ENCODE assay signal across 1 cellular context in the genomic region with DNA sequence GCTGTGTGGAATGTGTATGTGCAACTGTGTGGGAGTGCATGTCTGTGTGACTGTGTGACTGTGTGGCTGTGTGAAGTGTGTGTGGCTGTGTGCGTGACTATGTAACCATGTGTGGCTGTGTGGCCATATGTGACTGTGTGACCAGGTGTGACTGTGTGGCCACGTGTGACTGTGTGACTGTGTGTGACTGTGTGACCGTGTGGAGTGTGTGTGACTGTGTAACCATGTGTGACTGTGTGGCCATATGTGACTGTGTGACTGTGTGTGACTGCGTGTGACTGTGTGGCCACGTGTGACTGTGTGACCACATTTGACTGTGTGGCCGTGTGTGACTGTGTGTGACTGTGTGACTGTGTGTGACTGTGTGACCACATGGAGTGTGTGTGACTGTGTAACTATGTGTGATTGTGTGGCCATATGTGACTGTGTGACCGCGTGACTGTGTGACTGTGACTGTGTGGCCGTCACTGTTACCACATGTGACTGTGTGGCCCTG.
TF ChIP-seq lines count a peak whose summit lies in the region.

No MANE protein-coding gene starts in this region.

TF ChIP-seq in HepG2, 621 proteins besides CTCF, POLR2A, EP300 and RAD21 (continued from another document):
- TF ChIP-seq, protein P1, sequence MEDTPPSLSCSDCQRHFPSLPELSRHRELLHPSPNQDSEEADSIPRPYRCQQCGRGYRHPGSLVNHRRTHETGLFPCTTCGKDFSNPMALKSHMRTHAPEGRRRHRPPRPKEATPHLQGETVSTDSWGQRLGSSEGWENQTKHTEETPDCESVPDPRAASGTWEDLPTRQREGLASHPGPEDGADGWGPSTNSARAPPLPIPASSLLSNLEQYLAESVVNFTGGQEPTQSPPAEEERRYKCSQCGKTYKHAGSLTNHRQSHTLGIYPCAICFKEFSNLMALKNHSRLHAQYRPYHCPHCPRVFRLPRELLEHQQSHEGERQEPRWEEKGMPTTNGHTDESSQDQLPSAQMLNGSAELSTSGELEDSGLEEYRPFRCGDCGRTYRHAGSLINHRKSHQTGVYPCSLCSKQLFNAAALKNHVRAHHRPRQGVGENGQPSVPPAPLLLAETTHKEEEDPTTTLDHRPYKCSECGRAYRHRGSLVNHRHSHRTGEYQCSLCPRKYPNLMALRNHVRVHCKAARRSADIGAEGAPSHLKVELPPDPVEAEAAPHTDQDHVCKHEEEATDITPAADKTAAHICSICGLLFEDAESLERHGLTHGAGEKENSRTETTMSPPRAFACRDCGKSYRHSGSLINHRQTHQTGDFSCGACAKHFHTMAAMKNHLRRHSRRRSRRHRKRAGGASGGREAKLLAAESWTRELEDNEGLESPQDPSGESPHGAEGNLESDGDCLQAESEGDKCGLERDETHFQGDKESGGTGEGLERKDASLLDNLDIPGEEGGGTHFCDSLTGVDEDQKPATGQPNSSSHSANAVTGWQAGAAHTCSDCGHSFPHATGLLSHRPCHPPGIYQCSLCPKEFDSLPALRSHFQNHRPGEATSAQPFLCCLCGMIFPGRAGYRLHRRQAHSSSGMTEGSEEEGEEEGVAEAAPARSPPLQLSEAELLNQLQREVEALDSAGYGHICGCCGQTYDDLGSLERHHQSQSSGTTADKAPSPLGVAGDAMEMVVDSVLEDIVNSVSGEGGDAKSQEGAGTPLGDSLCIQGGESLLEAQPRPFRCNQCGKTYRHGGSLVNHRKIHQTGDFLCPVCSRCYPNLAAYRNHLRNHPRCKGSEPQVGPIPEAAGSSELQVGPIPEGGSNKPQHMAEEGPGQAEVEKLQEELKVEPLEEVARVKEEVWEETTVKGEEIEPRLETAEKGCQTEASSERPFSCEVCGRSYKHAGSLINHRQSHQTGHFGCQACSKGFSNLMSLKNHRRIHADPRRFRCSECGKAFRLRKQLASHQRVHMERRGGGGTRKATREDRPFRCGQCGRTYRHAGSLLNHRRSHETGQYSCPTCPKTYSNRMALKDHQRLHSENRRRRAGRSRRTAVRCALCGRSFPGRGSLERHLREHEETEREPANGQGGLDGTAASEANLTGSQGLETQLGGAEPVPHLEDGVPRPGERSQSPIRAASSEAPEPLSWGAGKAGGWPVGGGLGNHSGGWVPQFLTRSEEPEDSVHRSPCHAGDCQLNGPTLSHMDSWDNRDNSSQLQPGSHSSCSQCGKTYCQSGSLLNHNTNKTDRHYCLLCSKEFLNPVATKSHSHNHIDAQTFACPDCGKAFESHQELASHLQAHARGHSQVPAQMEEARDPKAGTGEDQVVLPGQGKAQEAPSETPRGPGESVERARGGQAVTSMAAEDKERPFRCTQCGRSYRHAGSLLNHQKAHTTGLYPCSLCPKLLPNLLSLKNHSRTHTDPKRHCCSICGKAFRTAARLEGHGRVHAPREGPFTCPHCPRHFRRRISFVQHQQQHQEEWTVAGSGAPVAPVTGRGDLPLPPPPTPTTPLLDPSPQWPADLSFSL (CRISPR knock-in tag; IDR thresholded peaks at IDR 0.05): peak; percentile 78
- TF ChIP-seq, protein P2, sequence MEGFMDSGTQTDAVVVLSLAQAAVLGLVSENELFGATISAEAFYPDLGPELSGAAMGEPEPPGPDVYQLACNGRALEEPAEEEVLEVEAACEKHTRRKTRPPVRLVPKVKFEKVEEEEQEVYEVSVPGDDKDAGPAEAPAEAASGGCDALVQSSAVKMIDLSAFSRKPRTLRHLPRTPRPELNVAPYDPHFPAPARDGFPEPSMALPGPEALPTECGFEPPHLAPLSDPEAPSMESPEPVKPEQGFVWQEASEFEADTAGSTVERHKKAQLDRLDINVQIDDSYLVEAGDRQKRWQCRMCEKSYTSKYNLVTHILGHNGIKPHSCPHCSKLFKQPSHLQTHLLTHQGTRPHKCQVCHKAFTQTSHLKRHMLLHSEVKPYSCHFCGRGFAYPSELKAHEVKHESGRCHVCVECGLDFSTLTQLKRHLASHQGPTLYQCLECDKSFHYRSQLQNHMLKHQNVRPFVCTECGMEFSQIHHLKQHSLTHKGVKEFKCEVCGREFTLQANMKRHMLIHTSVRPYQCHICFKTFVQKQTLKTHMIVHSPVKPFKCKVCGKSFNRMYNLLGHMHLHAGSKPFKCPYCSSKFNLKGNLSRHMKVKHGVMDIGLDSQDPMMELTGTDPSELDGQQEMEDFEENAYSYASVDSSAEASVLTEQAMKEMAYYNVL (CRISPR knock-in tag; IDR thresholded peaks at IDR 0.05; ENCODE audit: borderline replicate concordance): no peak
- TF ChIP-seq SRSF1 (optimal IDR thresholded peaks at IDR 0.05; ENCODE audit: low read depth, low read length): no peak
- TF ChIP-seq, protein P3, sequence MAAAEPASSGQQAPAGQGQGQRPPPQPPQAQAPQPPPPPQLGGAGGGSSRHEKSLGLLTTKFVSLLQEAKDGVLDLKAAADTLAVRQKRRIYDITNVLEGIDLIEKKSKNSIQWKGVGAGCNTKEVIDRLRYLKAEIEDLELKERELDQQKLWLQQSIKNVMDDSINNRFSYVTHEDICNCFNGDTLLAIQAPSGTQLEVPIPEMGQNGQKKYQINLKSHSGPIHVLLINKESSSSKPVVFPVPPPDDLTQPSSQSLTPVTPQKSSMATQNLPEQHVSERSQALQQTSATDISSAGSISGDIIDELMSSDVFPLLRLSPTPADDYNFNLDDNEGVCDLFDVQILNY (CRISPR knock-in tag; conservative IDR thresholded peaks at IDR 0.05): no peak
- TF ChIP-seq TFDP2 (CRISPR knock-in tag; IDR thresholded peaks at IDR 0.05): no peak
- TF ChIP-seq NR2F6 (IDR thresholded peaks at IDR 0.05): no peak
- no peak for TF ChIP-seq NR2F6 (CRISPR knock-in tag; IDR thresholded peaks at IDR 0.05)
- no peak for TF ChIP-seq TBL1XR1 (IDR thresholded peaks at IDR 0.05; ENCODE audit: borderline replicate concordance, low read length, partially characterized antibody)
- TF ChIP-seq MIXL1 (CRISPR knock-in tag; IDR thresholded peaks at IDR 0.05): no peak
- TF ChIP-seq ZNF800 (CRISPR knock-in tag; IDR thresholded peaks at IDR 0.05): no peak
- TF ChIP-seq ZNF557 (CRISPR knock-in tag; IDR thresholded peaks at IDR 0.05): no peak
- TF ChIP-seq ZNF790 (CRISPR knock-in tag; IDR thresholded peaks at IDR 0.05; ENCODE audit: borderline replicate concordance): no peak
- no peak for TF ChIP-seq ZNF547 (CRISPR knock-in tag; IDR thresholded peaks at IDR 0.05)
- TF ChIP-seq, protein P4, sequence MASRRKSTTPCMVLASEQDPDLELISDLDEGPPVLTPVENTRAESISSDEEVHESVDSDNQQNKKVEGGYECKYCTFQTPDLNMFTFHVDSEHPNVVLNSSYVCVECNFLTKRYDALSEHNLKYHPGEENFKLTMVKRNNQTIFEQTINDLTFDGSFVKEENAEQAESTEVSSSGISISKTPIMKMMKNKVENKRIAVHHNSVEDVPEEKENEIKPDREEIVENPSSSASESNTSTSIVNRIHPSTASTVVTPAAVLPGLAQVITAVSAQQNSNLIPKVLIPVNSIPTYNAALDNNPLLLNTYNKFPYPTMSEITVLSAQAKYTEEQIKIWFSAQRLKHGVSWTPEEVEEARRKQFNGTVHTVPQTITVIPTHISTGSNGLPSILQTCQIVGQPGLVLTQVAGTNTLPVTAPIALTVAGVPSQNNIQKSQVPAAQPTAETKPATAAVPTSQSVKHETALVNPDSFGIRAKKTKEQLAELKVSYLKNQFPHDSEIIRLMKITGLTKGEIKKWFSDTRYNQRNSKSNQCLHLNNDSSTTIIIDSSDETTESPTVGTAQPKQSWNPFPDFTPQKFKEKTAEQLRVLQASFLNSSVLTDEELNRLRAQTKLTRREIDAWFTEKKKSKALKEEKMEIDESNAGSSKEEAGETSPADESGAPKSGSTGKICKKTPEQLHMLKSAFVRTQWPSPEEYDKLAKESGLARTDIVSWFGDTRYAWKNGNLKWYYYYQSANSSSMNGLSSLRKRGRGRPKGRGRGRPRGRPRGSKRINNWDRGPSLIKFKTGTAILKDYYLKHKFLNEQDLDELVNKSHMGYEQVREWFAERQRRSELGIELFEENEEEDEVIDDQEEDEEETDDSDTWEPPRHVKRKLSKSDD (CRISPR knock-in tag; IDR thresholded peaks at IDR 0.05; ENCODE audit: low read depth): no peak
- TF ChIP-seq RARG (CRISPR knock-in tag; IDR thresholded peaks at IDR 0.05; ENCODE audit: low read depth): no peak
- TF ChIP-seq, protein P5, sequence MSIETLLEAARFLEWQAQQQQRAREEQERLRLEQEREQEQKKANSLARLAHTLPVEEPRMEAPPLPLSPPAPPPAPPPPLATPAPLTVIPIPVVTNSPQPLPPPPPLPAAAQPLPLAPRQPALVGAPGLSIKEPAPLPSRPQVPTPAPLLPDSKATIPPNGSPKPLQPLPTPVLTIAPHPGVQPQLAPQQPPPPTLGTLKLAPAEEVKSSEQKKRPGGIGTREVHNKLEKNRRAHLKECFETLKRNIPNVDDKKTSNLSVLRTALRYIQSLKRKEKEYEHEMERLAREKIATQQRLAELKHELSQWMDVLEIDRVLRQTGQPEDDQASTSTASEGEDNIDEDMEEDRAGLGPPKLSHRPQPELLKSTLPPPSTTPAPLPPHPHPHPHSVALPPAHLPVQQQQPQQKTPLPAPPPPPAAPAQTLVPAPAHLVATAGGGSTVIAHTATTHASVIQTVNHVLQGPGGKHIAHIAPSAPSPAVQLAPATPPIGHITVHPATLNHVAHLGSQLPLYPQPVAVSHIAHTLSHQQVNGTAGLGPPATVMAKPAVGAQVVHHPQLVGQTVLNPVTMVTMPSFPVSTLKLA (IDR thresholded peaks at IDR 0.05): peak; percentile 84
- TF ChIP-seq TRIM24 (CRISPR knock-in tag; IDR thresholded peaks at IDR 0.05): no peak
- TF ChIP-seq CREB1 (IDR thresholded peaks at IDR 0.05): peak; percentile 42; the same call in 1 of the 2 replicates
- no peak for TF ChIP-seq CREB1 (CRISPR knock-in tag; IDR thresholded peaks at IDR 0.05)
TF ChIP-seq in HepG2: peak in this region for 3.
